1 cellular context compared by ENCODE assay signal in genomic region chr13:28658796-28659610, GRCh38.
TF ChIP-seq lines count a peak whose summit lies in the region.

POMP (plus strand) TSS chr13:28659130; CDS start chr13:28659185, 55 bp downstream.

TF ChIP-seq in A549, 52 proteins besides CTCF, POLR2A, EP300 and RAD21 (continued from another document):
- TF ChIP-seq BCL3 (IDR thresholded peaks at IDR 0.05) (peak; percentile 69; the same call in 2 of the 3 replicates), MAZ (IDR thresholded peaks at IDR 0.05; ENCODE audit: borderline replicate concordance, low read depth, low read length) (peak; percentile 72; the same call in 1 of the 2 replicates), NPAS2 (CRISPR knock-in tag; IDR thresholded peaks at IDR 0.05; ENCODE audit: borderline replicate concordance) (no peak), FOSB (CRISPR knock-in tag; IDR thresholded peaks at IDR 0.05) (no peak), JUN (IDR thresholded peaks at IDR 0.05) (peak; percentile 40 to 88; a peak in 4 of 5 replicates), CBX8 (IDR thresholded peaks at IDR 0.05) (no peak), GATA3 (IDR thresholded peaks at IDR 0.05; ENCODE audit: borderline replicate concordance) (peak; percentile 11; the same call in 1 of the 2 replicates), HDAC2 (IDR thresholded peaks at IDR 0.05) (no peak), HOXB13 (CRISPR knock-in tag; IDR thresholded peaks at IDR 0.05; ENCODE audit: low read depth) (no peak), HEYL (CRISPR knock-in tag; IDR thresholded peaks at IDR 0.05) (no peak), RFX5 (IDR thresholded peaks at IDR 0.05) (no peak), PHF8 (IDR thresholded peaks at IDR 0.05; ENCODE audit: borderline replicate concordance, low read depth) (peak; percentile 77), MYC (IDR thresholded peaks at IDR 0.05; ENCODE audit: borderline replicate concordance, low read length) (0 out of 2 replicates have a peak, but pooled peaks have one; percentile 6)
